In the genomic region with DNA sequence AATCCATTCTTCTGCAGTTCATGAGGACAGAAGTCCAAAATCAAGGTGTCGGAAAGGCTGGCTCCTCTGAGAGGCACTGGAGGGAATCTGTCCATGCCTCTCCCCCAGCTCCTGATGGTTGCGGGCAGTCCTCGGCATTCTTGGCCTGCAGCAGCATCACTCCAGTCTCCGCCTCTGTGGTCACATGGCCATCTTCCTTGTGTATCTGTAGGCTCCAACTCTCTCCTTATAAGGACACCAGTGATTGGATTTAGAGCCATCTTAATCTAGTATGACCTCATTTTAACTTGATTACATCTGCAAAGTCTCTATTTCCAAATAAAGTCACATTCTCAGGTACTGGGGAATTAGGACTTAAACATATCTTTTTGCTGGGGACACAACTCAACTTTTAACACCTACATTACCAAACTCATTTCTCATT, we compare ENCODE assay signal across 8 cellular contexts. TPM values are rescaled to one million over a fixed set of nuclear protein-coding genes. Genes with fewer than 3 reads are reported as not detected.
DNase-seq lines count a peak whose midpoint lies in the region; ATAC-seq, FAIRE-seq and TF ChIP-seq lines count a peak whose summit lies in the region.

No MANE protein-coding gene starts in this region.

- H3K27ac ChIP-seq in K562 (ENCODE audit: extremely low read depth, low read depth, low read length) (peak overlapping the region; percentile 84; the same call in 2 of the 3 replicates), spleen (peak overlapping the region; percentile 5 to 82 (median 66))

- H3K4me3 ChIP-seq in K562: no peak overlapping the region
- H3K4me3 ChIP-seq in spleen: no peak overlapping the region

- no peaks in the 10 kb centered on the region for H3K9me1 ChIP-seq in K562 (ENCODE audit: control insufficient read depth, insufficient read depth, low read length)

- CTCF ChIA-PET in HEK293T (lab: Yijun Ruan, JAX) (interaction anchor here (1.1 kb wide), 1 partner anchor 10 kb away, joined by 3 read pairs; no protein-coding TSS in a partner anchor), K562 (lab: Yijun Ruan, JAX; ENCODE audit: low intra/inter-chr PET ratio) (no interaction called here)

- in situ Hi-C loops in K562 (cut with MboI): no loop called here

- peak; percentile 81 for ATAC-seq in K562
- no peak for ATAC-seq in GM21576 (IDR thresholded peaks at IDR 0.05; ENCODE audit: unreplicated experiment)

- TF ChIP-seq POLR2A in K562 (conservative IDR thresholded peaks at IDR 0.05) (no peak), spleen (IDR thresholded peaks at IDR 0.05) (no peak)

- H3K36me3 ChIP-seq in K562 (ENCODE audit: control insufficient read depth, insufficient read depth, low read length) (no peaks in the 10 kb centered on the region), spleen (no peaks in the 10 kb centered on the region)

- no peak for TF ChIP-seq CTCF in K562 (IDR thresholded peaks at IDR 0.05 in 2 of 3, conservative IDR thresholded peaks at IDR 0.05 in 1 of 3; ENCODE audit: insufficient read depth in 2 of 3, low read depth in 1 of 3, low read length in 3 of 3)
- no peak for TF ChIP-seq CTCF in spleen (IDR thresholded peaks at IDR 0.05 in 8 of 11, conservative IDR thresholded peaks at IDR 0.05 in 3 of 11)

- H3K4me2 ChIP-seq in K562 (ENCODE audit: insufficient read depth, low read length): no peak overlapping the region

- peak overlapping the region; percentile 87 for H2AFZ ChIP-seq in K562 (ENCODE audit: low read depth, low read length)

- BruUV-seq in K562 (replicated peaks; lab: Mats Ljungman, UMichigan): no TSS peak

- no peak for TF ChIP-seq RAD21 in K562 (CRISPR knock-in tag; conservative IDR thresholded peaks at IDR 0.05 in 1 of 2, IDR thresholded peaks at IDR 0.05 in 1 of 2)

- no peaks in the 10 kb centered on the region for H3K27me3 ChIP-seq in K562 (ENCODE audit: control insufficient read depth in 2 of 2, insufficient read depth in 2 of 2, low read length in 2 of 2)
- H3K27me3 ChIP-seq in spleen (replicated peaks in 1 of 7): no peaks in the 10 kb centered on the region

- no peaks in the 10 kb centered on the region for H3K9me3 ChIP-seq in K562 (replicated peaks; ENCODE audit: control insufficient read depth, insufficient read depth, low read depth, low read length)
- no peaks in the 10 kb centered on the region for H3K9me3 ChIP-seq in spleen

- intact Hi-C loops in K562 (cut with micrococcal nuclease) (no loop called here), spleen (cut with DNase I; ENCODE audit: low total_unique reads) (no loop called here)

- POLR2A ChIA-PET in HEK293T (lab: Yijun Ruan, JAX) (interaction anchor here (0.9 to 1.3 kb wide), 4 partner anchors 9 to 101 kb away, joined by 3 read pairs; no protein-coding TSS in a partner anchor), K562 (lab: Yijun Ruan, JAX) (interaction anchor here (0.6 to 1.9 kb wide), 7 partner anchors 10 to 119 kb away, joined by 3 to 5 read pairs (median 3); no protein-coding TSS in a partner anchor)

- H3K4me1 ChIP-seq in K562 (replicated peaks in 1 of 2; ENCODE audit: control insufficient read depth in 2 of 2, insufficient read depth in 2 of 2, low read length in 2 of 2) (peaks cover 12 to 19% of the 10 kb centered on the region in 2 experiments; a peak in 4 of 5 replicates), spleen (peaks cover 20 to 53% (median 30%) of the 10 kb centered on the region in 6 donors)

- WGBS in K562 (ENCODE audit: insufficient coverage, low coverage, missing lambda C conversion rate): 59% methylated on average over 4 of the region's 4 CpGs
- WGBS in spleen, 5 donors: 79 to 92% (median 84%) methylated on average over 4 of the region's 4 CpGs

- no peaks in the 10 kb centered on the region for H4K20me1 ChIP-seq in K562 (replicated peaks; ENCODE audit: control insufficient read depth, insufficient read depth, low read length)

- no peaks in the 10 kb centered on the region for H3K79me2 ChIP-seq in K562 (ENCODE audit: control insufficient read depth, insufficient read depth, low read length)

- TF ChIP-seq EP300 in K562 (IDR thresholded peaks at IDR 0.05; ENCODE audit: low read length): no peak; the same call in 1 of the 2 replicates

- FAIRE-seq in K562 (lab: Jason Lieb, UNC): peak; percentile 42

- H3K9ac ChIP-seq in K562 (ENCODE audit: insufficient read depth in 1 of 2, low read depth in 2 of 2, low read length in 2 of 2): no peak overlapping the region

- peak; percentile 56 for DNase-seq in HEK293T (ENCODE audit: extremely low spot score)
- peak; percentile 13 to 48 (median 22) for DNase-seq in K562 (ENCODE audit: extremely low read depth in 1 of 4, low spot score in 3 of 4)
- peak; percentile 95 for DNase-seq in islet precursor cell
- DNase-seq in spleen: peak; percentile 64
- no peak for DNase-seq in NCI-H345 treated with DMSO at 0.1 percent for 48 hours (lab: John Stamatoyannopoulos, UW; ENCODE audit: unreplicated experiment)
- no peak for DNase-seq in NCI-H526 treated with DMSO at 0.1 percent for 48 hours (lab: John Stamatoyannopoulos, UW)
- no peak for DNase-seq in NCI-H1694 (lab: John Stamatoyannopoulos, UW)

TF ChIP-seq in HEK293T, 16 proteins besides CTCF, POLR2A, EP300 and RAD21 (continues in another document):
- TF ChIP-seq FOXA1 (IDR thresholded peaks at IDR 0.05): no peak
- no peak for TF ChIP-seq CTBP1 (IDR thresholded peaks at IDR 0.05; ENCODE audit: borderline replicate concordance)
- no peak for TF ChIP-seq ELF4 (IDR thresholded peaks at IDR 0.05)
- no peak for TF ChIP-seq L3MBTL2 (conservative IDR thresholded peaks at IDR 0.05)
- no peak for TF ChIP-seq FOXK2 (IDR thresholded peaks at IDR 0.05)
- no peak for TF ChIP-seq ZNF384 (IDR thresholded peaks at IDR 0.05)
- no peak for TF ChIP-seq TARDBP (IDR thresholded peaks at IDR 0.05)
- no peak for TF ChIP-seq NFRKB (IDR thresholded peaks at IDR 0.05)
- TF ChIP-seq FOXM1 (IDR thresholded peaks at IDR 0.05; ENCODE audit: borderline replicate concordance): no peak
- no peak for TF ChIP-seq HDGF (IDR thresholded peaks at IDR 0.05; ENCODE audit: borderline replicate concordance)
- TF ChIP-seq BHLHE40 (IDR thresholded peaks at IDR 0.05; ENCODE audit: borderline replicate concordance): no peak
- TF ChIP-seq SUZ12 (IDR thresholded peaks at IDR 0.05): no peak
- TF ChIP-seq LEF1 (IDR thresholded peaks at IDR 0.05; ENCODE audit: borderline replicate concordance): no peak
- TF ChIP-seq SP1 (IDR thresholded peaks at IDR 0.05): no peak

TF ChIP-seq in K562, 482 proteins besides CTCF, POLR2A, EP300 and RAD21 (continues in another document):
- TF ChIP-seq ZZZ3 (IDR thresholded peaks at IDR 0.05) (no peak), GATA2 (CRISPR knock-in tag; IDR thresholded peaks at IDR 0.05) (0 out of 2 replicates have a peak, but pooled peaks have one; percentile 14), ZNF232 (CRISPR knock-in tag; IDR thresholded peaks at IDR 0.05) (no peak), ZBTB33 (CRISPR knock-in tag; IDR thresholded peaks at IDR 0.05) (peak; percentile 34; the same call in 1 of the 2 replicates), BHLHE40 (IDR thresholded peaks at IDR 0.05; ENCODE audit: low read length) (no peak), ZNF263 (CRISPR knock-in tag; IDR thresholded peaks at IDR 0.05; ENCODE audit: borderline replicate concordance) (no peak)
- TF ChIP-seq, protein P1, sequence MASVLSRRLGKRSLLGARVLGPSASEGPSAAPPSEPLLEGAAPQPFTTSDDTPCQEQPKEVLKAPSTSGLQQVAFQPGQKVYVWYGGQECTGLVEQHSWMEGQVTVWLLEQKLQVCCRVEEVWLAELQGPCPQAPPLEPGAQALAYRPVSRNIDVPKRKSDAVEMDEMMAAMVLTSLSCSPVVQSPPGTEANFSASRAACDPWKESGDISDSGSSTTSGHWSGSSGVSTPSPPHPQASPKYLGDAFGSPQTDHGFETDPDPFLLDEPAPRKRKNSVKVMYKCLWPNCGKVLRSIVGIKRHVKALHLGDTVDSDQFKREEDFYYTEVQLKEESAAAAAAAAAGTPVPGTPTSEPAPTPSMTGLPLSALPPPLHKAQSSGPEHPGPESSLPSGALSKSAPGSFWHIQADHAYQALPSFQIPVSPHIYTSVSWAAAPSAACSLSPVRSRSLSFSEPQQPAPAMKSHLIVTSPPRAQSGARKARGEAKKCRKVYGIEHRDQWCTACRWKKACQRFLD (CRISPR knock-in tag; IDR thresholded peaks at IDR 0.05): peak; percentile 79; the same call in 1 of the 2 replicates

RNA-seq across cellular contexts. Expression of gene FLNB, which starts 56.0 kb away (rescaled TPM):
- 104 and 176 TPM in 2 replicates for total RNA-seq in K562 (2011; cell fraction: chromatin; rRNA removed; ENCODE audit: low replicate concordance)
- total RNA-seq in K562 (2011; cell fraction: nucleolus; rRNA removed): 86.7 and 89.5 TPM in 2 replicates
- total RNA-seq in K562 (2011; cell fraction: nucleoplasm; rRNA removed): 74.4 and 75.0 TPM in 2 replicates
- total RNA-seq in K562 (2014; rRNA removed) (27.6 and 37.5 TPM in 2 replicates), K562 (2014; rRNA removed; fragmentation: Illumina TruSeq; extraction: Trizol) (22.5 and 25.6 TPM in 2 replicates), K562 (2015; rRNA removed; fragmentation: Illumina TruSeq; extraction: Trizol) (27.4 and 27.9 TPM in 2 replicates), K562 (2021) (43.3 and 48.1 TPM in 2 replicates), spleen (100 to 1,000 TPM in 4 of 7 donors, 10 to 100 TPM in 3; 77.5 to 163 (median 111) TPM)
- polyA plus RNA-seq in K562 (2011; rRNA removed) (20.3 and 27.7 TPM in 2 replicates), K562 (2014; fragmentation: Illumina TruSeq; extraction: Trizol) (32.2 and 33.4 TPM in 2 replicates), K562 (2014; fragmentation: Nextera tagmentation; extraction: Ambion mirVana) (10 to 100 TPM in 1 of 2 experiments, 1 to 10 TPM in 1; 9.4 to 13.0 TPM), K562 (2014; rRNA removed) (17.0 and 19.0 TPM in 2 replicates), spleen (10 to 100 TPM; 38.9 to 70.3 (median 49.4) TPM)
- 18.4 and 30.1 TPM in 2 replicates for polyA plus RNA-seq in K562 (2011; cell fraction: cytosol; rRNA removed)
- 111 and 183 TPM in 2 replicates for polyA plus RNA-seq in K562 (2011; cell fraction: nucleus; rRNA removed)
- 37.0 and 76.9 TPM in 2 replicates for polyA plus RNA-seq in K562 (2012)
- 75.9 and 104 TPM in 2 replicates for polyA minus RNA-seq in K562 (2011; rRNA and poly(A)+ RNA removed)
- polyA minus RNA-seq in K562 (2011; cell fraction: cytosol; rRNA and poly(A)+ RNA removed): 66.1 and 94.5 TPM in 2 replicates
- 56.8 and 166 TPM in 2 replicates for polyA minus RNA-seq in K562 (2011; cell fraction: nucleus; rRNA and poly(A)+ RNA removed)

Comparison
In these comparisons a context has a peak if more than half of its experiments do, and no peak if none do; other contexts are left out.
1. DNase-seq: peak in HEK293T (single experiment), K562 (4 of 4), islet precursor cell (single experiment) and spleen (single experiment); none in NCI-H345 treated with DMSO at 0.1 percent for 48 hours (single experiment), NCI-H526 treated with DMSO at 0.1 percent for 48 hours (single experiment) and NCI-H1694 (single experiment).